In the genomic region with DNA sequence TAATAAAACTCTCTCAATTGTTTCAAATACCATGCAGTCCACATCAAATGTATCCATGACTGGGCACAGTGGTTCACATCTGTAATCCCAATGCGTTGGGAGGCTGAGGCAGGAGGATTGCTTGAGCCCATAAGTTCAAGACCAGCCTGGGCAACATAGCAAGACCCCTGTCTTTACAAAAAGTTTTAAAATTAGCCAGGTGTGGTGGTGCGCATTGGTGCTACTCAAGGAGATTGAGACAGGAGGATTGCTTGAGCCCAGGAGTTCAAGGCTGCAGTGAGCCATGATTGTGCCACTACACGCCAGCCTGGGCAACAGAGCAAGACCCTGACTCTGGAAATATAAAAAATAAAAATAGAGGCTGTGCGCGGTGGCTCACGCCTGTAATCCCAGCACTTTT, we compare ENCODE assay signal across 7 cellular contexts. TPM values are rescaled to one million over a fixed set of nuclear protein-coding genes. Genes with fewer than 3 reads are reported as not detected.
"Had no signal": no experiment of that assay in that cellular context is flagged by ENCODE, and none has a peak within 500 bp of the region (broad histone marks: within the 10 kb centered on the region; RNA-seq: fewer than 3 reads in every experiment).

No MANE protein-coding gene starts in this region.

- H3K27ac Mint-ChIP-seq: IgD-negative memory B cell had no signal

- H3K9me3 ChIP-seq: HAP-1 had no signal

- H3K9me3 Mint-ChIP-seq: IgD-negative memory B cell had no signal

- DNase-seq: GM23248, GOT3, KG1 had no signal

- FAIRE-seq: HTR-8/SVneo had no signal

- H3K27ac ChIP-seq: GM23248 had no signal

- H2AFZ ChIP-seq: GM23248 had no signal

- H3K4me3 Mint-ChIP-seq: IgD-negative memory B cell had no signal

- ATAC-seq: HCT116 had no signal

- H3K4me3 ChIP-seq: GM23248, HAP-1 had no signal

- H3K4me1 ChIP-seq: HAP-1 had no signal

- H3K9ac ChIP-seq: GM23248 had no signal

RNA-seq across cellular contexts. Expression of a gene that starts 19.1 kb away (rescaled TPM):
- total RNA-seq: GM23248 had no signal
- polyA plus RNA-seq: IgD-negative memory B cell had no signal
